In the genomic region with DNA sequence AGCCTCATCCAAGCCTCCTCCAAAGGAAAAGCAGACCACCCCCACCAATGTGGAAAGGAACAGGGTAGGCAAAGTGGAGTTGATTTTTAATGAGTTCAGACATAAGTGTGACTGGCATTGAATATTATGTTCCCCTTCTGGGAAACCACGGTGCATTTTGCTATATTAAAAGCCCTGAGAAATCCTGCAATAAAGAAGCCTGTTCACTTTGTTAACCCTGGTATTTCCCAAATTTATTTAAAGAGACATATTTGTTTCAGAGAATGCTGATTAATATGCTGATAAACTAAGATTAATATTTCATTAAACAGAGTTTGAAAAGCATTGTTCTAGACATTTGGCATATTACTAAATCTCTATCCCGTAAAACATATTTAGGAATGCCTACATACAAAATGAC, we compare ENCODE assay signal across 24 cellular contexts.
"Had no signal": no experiment of that assay in that cellular context is flagged by ENCODE, and none has a peak within 500 bp of the region (broad histone marks: within the 10 kb centered on the region; RNA-seq: fewer than 3 reads in every experiment).

No MANE protein-coding gene starts in this region.

- DNase-seq: colonic mucosa; cortex of kidney; dermis blood vessel endothelial cell; dorsolateral prefrontal cortex; effector CD4-positive, alpha-beta T cell; effector CD8-positive, alpha-beta T cell; effector memory CD4-positive, alpha-beta T cell; effector memory CD8-positive, alpha-beta T cell; endodermal cell; erythroblast; esophagus squamous epithelium; foreskin fibroblast; foreskin keratinocyte; foreskin melanocyte; gastrocnemius medialis; glutamatergic neuron; head of caudate nucleus; heart left ventricle; heart right ventricle had no signal

- H3K27ac ChIP-seq: colonic mucosa, coronary artery, dorsolateral prefrontal cortex, epithelial cell of prostate, esophagus muscularis mucosa, esophagus squamous epithelium, foreskin keratinocyte, gastrocnemius medialis, gastroesophageal sphincter, heart left ventricle, heart right ventricle had no signal

- H3K27me3 ChIP-seq: colonic mucosa, dorsolateral prefrontal cortex, esophagus muscularis mucosa, esophagus squamous epithelium, foreskin keratinocyte, gastrocnemius medialis, gastroesophageal sphincter, heart left ventricle, heart right ventricle had no signal

- H3K36me3 ChIP-seq: colonic mucosa, esophagus muscularis mucosa, esophagus squamous epithelium, gastrocnemius medialis, gastroesophageal sphincter, heart left ventricle, heart right ventricle had no signal

- H3K9me3 ChIP-seq: colonic mucosa, esophagus muscularis mucosa, esophagus squamous epithelium, gastrocnemius medialis, gastroesophageal sphincter, heart left ventricle, heart right ventricle had no signal

- ATAC-seq: effector memory CD8-positive, alpha-beta T cell; esophagus mucosa; foreskin keratinocyte; gastrocnemius medialis; gastroesophageal sphincter; heart left ventricle; heart right ventricle had no signal

- H3K4me3 ChIP-seq: colonic mucosa, coronary artery, dorsolateral prefrontal cortex, esophagus muscularis mucosa, esophagus squamous epithelium, gastrocnemius medialis, gastroesophageal sphincter, heart left ventricle, heart right ventricle had no signal

- H3K4me1 ChIP-seq: colonic mucosa, esophagus muscularis mucosa, esophagus squamous epithelium, foreskin keratinocyte, gastrocnemius medialis, gastroesophageal sphincter, heart left ventricle, heart right ventricle had no signal
